ENCODE assay signal across 3 cellular contexts in the genomic region with DNA sequence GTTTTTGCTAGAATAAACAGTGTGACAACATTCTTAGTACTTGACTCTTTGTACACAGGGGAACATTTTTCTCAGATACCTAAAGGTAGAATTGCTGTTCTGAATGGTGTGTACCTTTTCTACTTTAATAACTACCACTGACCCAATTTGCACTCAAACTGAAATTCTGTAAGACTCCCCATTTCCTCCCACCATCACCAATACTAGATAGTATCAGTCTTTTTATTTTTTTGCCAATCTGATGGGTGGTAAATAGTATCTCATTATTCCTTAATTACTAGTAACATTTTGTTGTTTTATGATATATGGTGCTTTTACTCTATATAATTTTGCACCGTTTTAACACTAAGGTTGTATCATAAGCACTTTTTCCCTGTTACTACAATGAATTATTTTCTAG.
"Had no signal": no experiment of that assay in that cellular context is flagged by ENCODE, and none has a peak within 500 bp of the region (broad histone marks: within the 10 kb centered on the region; RNA-seq: fewer than 3 reads in every experiment).

No MANE protein-coding gene starts in this region.

- DNase-seq: GDM1, GF-D8 had no signal

- ATAC-seq: GM12878 had no signal

- H3K4me3 ChIP-seq: GM12878 had no signal
